Comparison of ENCODE assay signal across 31 cellular contexts in the genomic region with DNA sequence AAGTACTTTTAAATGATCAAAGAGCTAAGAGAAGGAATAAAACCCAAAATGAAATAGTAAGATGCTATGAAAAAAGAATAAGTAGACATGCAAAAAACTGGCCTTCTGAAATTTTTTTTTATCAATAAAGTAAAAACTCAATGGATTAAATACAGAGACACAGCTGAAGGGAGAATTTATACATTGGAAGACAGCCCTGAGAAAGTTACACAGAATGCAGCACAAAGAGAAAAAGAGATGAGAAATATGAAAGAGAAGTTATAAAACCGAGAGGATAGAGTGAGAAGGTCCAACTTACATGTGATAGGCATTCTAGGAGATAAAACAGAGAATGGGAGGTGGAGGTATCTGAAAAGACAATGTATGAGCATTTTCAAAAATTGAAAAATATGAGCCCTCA.
"Had no signal": no experiment of that assay in that cellular context is flagged by ENCODE, and none has a peak within 500 bp of the region (broad histone marks: within the 10 kb centered on the region; RNA-seq: fewer than 3 reads in every experiment).

No MANE protein-coding gene starts in this region.

- DNase-seq: activated CD4-positive, alpha-beta memory T cell treated with anti-CD3 and anti-CD28 coated beads, Interleukin-2, amount 10 ng/mL, durations not matched to agents 7 days and 5 days; activated CD4-positive, alpha-beta T cell treated with anti-CD3 and anti-CD28 coated beads for 36 hours; activated CD4-positive, alpha-beta T cell treated with anti-CD3 and anti-CD28 coated beads, Interleukin-2, amount 50 U/mL, for 1 hour; activated CD4-positive, CD25-positive, alpha-beta regulatory T cell; activated gamma-delta T cell treated with Interleukin-2 at 50 U/mL for 16 hours; activated naive CD4-positive, alpha-beta T cell treated with anti-CD3 and anti-CD28 coated beads, Interleukin-2, amount 50 U/mL, for 16 hours; activated T-cell treated with anti-CD3 and anti-CD28 coated beads, Interleukin-2, amount 50 U/mL, for 48 hours; brain microvascular endothelial cell; MG63; MV-4-11; NCI-H1092 treated with DMSO at 0.1 percent for 48 hours; NCI-H1417 treated with DMSO at 0.1 percent for 48 hours; NCI-H1694; NCI-H2029; NCI-H2107; NCI-H2171 treated with DMSO at 0.1 percent for 48 hours; NCI-H226; NCI-H510A; NCI-H69; NK-92 treated with Interleukin-12 subunit alpha and Interleukin-12 subunit beta, amount 100 ng/mL, for 24 hours; OCI-M1; Peyer's patch; Right ventricle myocardium superior; SJCRH30; T-helper 9 cell had no signal

- H3K4me3 Mint-ChIP-seq: activated CD4-positive, alpha-beta memory T cell treated with anti-CD3 and anti-CD28 coated beads, Interleukin-2, amount 10 ng/mL, durations not matched to agents 7 days and 5 days; activated CD4-positive, alpha-beta T cell treated with anti-CD3 and anti-CD28 coated beads for 36 hours; T-helper 1 cell treated with Interleukin-12 subunit alpha and Interleukin-12 subunit beta and Interleukin-4 antibody, amounts not matched to agents 30 μg/mL and 1 μg/mL, for 36 hours had no signal

- ATAC-seq: activated CD4-positive, alpha-beta T cell treated with anti-CD3 and anti-CD28 coated beads for 36 hours had no signal

- H3K27me3 Mint-ChIP-seq: activated CD4-positive, alpha-beta memory T cell treated with anti-CD3 and anti-CD28 coated beads, Interleukin-2, amount 10 ng/mL, durations not matched to agents 7 days and 5 days; activated CD4-positive, alpha-beta T cell treated with anti-CD3 and anti-CD28 coated beads for 36 hours had no signal

- H3K27ac ChIP-seq: brain microvascular endothelial cell, cardiac muscle cell, KMS-11, Peyer's patch, RWPE1, SJCRH30, VCaP had no signal

- H3K27me3 ChIP-seq: brain microvascular endothelial cell, cardiac muscle cell, MG63, Peyer's patch, SJCRH30 had no signal

- H3K4me2 ChIP-seq: KMS-11 had no signal

- H3K27ac Mint-ChIP-seq: activated CD4-positive, alpha-beta memory T cell treated with anti-CD3 and anti-CD28 coated beads, Interleukin-2, amount 10 ng/mL, durations not matched to agents 7 days and 5 days; activated CD4-positive, alpha-beta T cell treated with anti-CD3 and anti-CD28 coated beads for 36 hours; activated T-helper 2 cell treated with anti-CD3 and anti-CD28 coated beads, Interferon-gamma antibody, Interleukin-2, Interleukin-4, amounts not matched to agents 10 μg/mL and 5 μg/mL and 100 μg/mL, durations not matched to agents 14 hours and 24 hours and 36 hours; T-helper 1 cell treated with Interleukin-12 subunit alpha and Interleukin-12 subunit beta and Interleukin-4 antibody, amounts not matched to agents 30 μg/mL and 1 μg/mL, for 36 hours had no signal

- H3K9ac ChIP-seq: KMS-11 had no signal

- H3K4me3 ChIP-seq: cardiac muscle cell, MG63, Peyer's patch, SJCRH30 had no signal

- H3K36me3 ChIP-seq: cardiac muscle cell, Peyer's patch had no signal
